Comparison of ENCODE assay signal across 8 cellular contexts in the genomic region with DNA sequence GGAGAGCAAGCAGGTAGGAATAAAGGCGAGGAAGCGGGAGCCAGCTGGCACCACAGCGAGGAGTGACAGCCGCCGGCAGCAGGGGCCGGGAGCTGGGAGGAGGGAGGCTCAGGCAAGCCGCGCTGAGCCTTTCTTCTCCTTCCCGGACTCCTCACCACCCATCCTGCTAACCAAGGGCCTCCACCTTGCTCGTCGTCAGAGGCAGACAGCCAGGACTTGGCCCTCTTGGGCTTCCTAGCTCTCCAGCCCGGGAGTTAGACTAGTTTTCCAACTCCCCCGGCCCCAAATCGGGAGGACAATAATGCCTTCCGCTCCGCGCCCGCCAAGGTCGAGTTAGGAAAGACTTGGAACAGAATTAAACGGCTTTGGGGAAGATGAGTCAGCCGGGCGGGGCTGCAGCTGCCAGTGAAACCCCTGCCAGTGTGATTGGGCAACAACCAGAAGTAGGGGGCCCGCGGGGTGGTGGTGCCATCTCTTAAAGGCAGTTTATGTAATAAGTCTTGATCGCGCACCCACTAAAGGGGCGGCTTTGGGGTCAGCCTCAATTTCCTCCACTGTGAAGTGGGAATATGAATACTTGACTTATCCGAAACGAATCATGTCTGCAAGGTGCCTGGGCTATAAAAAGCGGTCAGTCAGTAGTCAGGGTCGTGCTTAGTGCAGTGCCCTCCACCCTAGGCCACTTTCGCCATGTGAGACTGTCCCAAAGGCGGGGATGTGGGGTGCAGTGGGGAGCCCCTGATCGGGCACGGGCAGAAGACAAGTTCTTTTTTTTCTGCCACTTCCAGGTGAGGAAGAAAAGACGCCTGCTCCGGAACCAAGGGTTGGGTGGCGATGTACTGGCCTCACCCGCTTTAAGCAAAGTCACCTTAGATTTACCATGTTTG. TPM values are rescaled to one million over a fixed set of nuclear protein-coding genes. Genes with fewer than 3 reads are reported as not detected.
A peak's percentile ranks its signal among the peaks of the same experiment; 100 is the strongest.
DNase-seq lines count a peak whose midpoint lies in the region; ATAC-seq and TF ChIP-seq lines count a peak whose summit lies in the region.

No MANE protein-coding gene starts in this region.

- ATAC-seq in sciatic nerve (peak; percentile 86), GM18502 (IDR thresholded peaks at IDR 0.05; ENCODE audit: poor library complexity, unreplicated experiment) (no peak)

- no peak for TF ChIP-seq CTCF in astrocyte of the cerebellum (IDR thresholded peaks at IDR 0.05; ENCODE audit: low read depth, low read length, missing control alignments)

- peak; percentile 36 for DNase-seq in activated T-cell treated with anti-CD3 and anti-CD28 coated beads, Interleukin-2, amount 50 U/mL, for 1 hour
- DNase-seq in activated T-cell treated with anti-CD3 and anti-CD28 coated beads for 4 hours = no peak
- peak; percentile 79 for DNase-seq in NOMO-1 treated with dmso at 0.1 percent for 144 hours (lab: John Stamatoyannopoulos, UW; ENCODE audit: unreplicated experiment)
- DNase-seq in astrocyte of the cerebellum (ENCODE audit: low read depth) = no peak
- peak in 28 of 51 donors; percentile 1 to 57 (median 12) for DNase-seq in hypothalamus (lab: John Stamatoyannopoulos, UW)
- DNase-seq in sciatic nerve (ENCODE audit: low spot score) = peak; percentile 80
- no peak for DNase-seq in NCI-H2196 (lab: John Stamatoyannopoulos, UW; ENCODE audit: unreplicated experiment)

- in situ Hi-C loops in astrocyte of the cerebellum (cut with HindIII; ENCODE audit: low sequenced_read_pairs) = no loop called here

- intact Hi-C loops in sciatic nerve (cut with DNase I) = no loop called here

- peak overlapping the region; percentile 40 for H3K4me3 ChIP-seq in astrocyte of the cerebellum (ENCODE audit: low read depth, low read length)

RNA-seq across cellular contexts. Expression of a gene that starts 6.7 kb away (rescaled TPM):
- 55.6 TPM for total RNA-seq in sciatic nerve

RNA-seq across cellular contexts. Expression of a gene that starts 18.2 kb away (rescaled TPM):
- 2.1 TPM for total RNA-seq in sciatic nerve

RNA-seq across cellular contexts. Expression of a gene that starts 18.4 kb away (rescaled TPM):
- total RNA-seq in sciatic nerve = 67.7 TPM

Comparison
In these comparisons a context has a peak if more than half of its experiments do, and no peak if none do; other contexts are left out.
1. DNase-seq: peak in activated T-cell treated with anti-CD3 and anti-CD28 coated beads, Interleukin-2, amount 50 U/mL, for 1 hour (single experiment), NOMO-1 treated with dmso at 0.1 percent for 144 hours (single experiment), hypothalamus (28 of 51) and sciatic nerve (single experiment); none in activated T-cell treated with anti-CD3 and anti-CD28 coated beads for 4 hours (single experiment), astrocyte of the cerebellum (single experiment) and NCI-H2196 (single experiment).